ENCODE assay signal across 8 cellular contexts in genomic region chr22:20016734-20017621, GRCh38. TPM values are rescaled to one million over a fixed set of nuclear protein-coding genes. Genes with fewer than 3 reads are reported as not detected.
A peak's percentile ranks its signal among the peaks of the same experiment; 100 is the strongest.
DNase-seq lines count a peak whose midpoint lies in the region; ATAC-seq and TF ChIP-seq lines count a peak whose summit lies in the region.

TSS of gene ARVCF (minus strand) at chr22:20016823. CDS start at chr22:19990794, 26,029 bp downstream.

- DNase-seq in C1 segment of cervical spinal cord (lab: John Stamatoyannopoulos, UW) (peak; percentile 28 to 93 (median 88)), HUDEP-2 (lab: John Stamatoyannopoulos, UW; ENCODE audit: unreplicated experiment in 76 of 76) (peak in 73 of 76 experiments; percentile 42 to 94 (median 86)), OCI-M1 (lab: John Stamatoyannopoulos, UW) (peak; percentile 97), erythroblast (lab: John Stamatoyannopoulos, UW) (peak; percentile 94 to 98), mucosa of gallbladder (ENCODE audit: low spot score) (peak; percentile 94)
- DNase-seq in activated T-cell treated with anti-CD3 and anti-CD28 coated beads, Interleukin-2, amount 50 U/mL, for 1 hour: peak; percentile 95
- DNase-seq in stimulated activated CD8-positive, alpha-beta memory T cell treated with anti-CD3 and anti-CD28 coated beads, Interleukin-4, amount 100 ng/mL, for 1 hour (ENCODE audit: low read depth in 2 of 2, low spot score in 1 of 2): peak; percentile 80 to 86

- ATAC-seq in GM19395 (IDR thresholded peaks at IDR 0.05; ENCODE audit: unreplicated experiment): peak; percentile 53

- peak; percentile 54 for TF ChIP-seq POLR2A in erythroblast (IDR thresholded peaks at IDR 0.05; ENCODE audit: low read length)

RNA-seq across cellular contexts. Expression of gene ARVCF, which starts in this region (rescaled TPM):
- total RNA-seq in mucosa of gallbladder: 44.3 TPM

Comparison
In these comparisons a context has a peak if more than half of its experiments do, and no peak if none do; other contexts are left out.
1. Peak in every context shown above with its lines: DNase-seq and ATAC-seq.